ENCODE assay signal across 1 cellular context in genomic region chr9:14466429-14466818, GRCh38.
TF ChIP-seq lines count a peak whose summit lies in the region.

No MANE protein-coding gene starts in this region.

TF ChIP-seq in A549, 52 proteins besides CTCF, POLR2A, EP300 and RAD21 (continued from another document):
- TF ChIP-seq MAFK (IDR thresholded peaks at IDR 0.05; ENCODE audit: partially characterized antibody) (no peak), RFX5 (IDR thresholded peaks at IDR 0.05) (no peak), FOSL2 (IDR thresholded peaks at IDR 0.05) (no peak), FOSL2 (CRISPR knock-in tag; IDR thresholded peaks at IDR 0.05) (no peak), ZC3H11A (IDR thresholded peaks at IDR 0.05) (no peak), EHMT2 (IDR thresholded peaks at IDR 0.05; ENCODE audit: low read depth) (no peak)
- TF ChIP-seq, protein P1, sequence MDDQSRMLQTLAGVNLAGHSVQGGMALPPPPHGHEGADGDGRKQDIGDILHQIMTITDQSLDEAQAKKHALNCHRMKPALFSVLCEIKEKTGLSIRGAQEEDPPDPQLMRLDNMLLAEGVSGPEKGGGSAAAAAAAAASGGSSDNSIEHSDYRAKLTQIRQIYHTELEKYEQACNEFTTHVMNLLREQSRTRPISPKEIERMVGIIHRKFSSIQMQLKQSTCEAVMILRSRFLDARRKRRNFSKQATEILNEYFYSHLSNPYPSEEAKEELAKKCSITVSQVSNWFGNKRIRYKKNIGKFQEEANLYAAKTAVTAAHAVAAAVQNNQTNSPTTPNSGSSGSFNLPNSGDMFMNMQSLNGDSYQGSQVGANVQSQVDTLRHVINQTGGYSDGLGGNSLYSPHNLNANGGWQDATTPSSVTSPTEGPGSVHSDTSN (IDR thresholded peaks at IDR 0.05), result no peak
TF ChIP-seq in A549: peak in this region for 0.
